2 cellular contexts compared by ENCODE assay signal in genomic region chrX:37302569-37302968, GRCh38.
TF ChIP-seq lines count a peak whose summit lies in the region.

No MANE protein-coding gene starts in this region.

TF ChIP-seq in HCT116, 20 proteins besides CTCF, POLR2A, EP300 and RAD21 (continued from another document):
- TF ChIP-seq REST (IDR thresholded peaks at IDR 0.05; ENCODE audit: low read depth): no peak
- TF ChIP-seq ZFX (IDR thresholded peaks at IDR 0.05): no peak

TF ChIP-seq in SK-N-SH, 30 proteins besides CTCF, POLR2A, EP300 and RAD21 (continued from another document):
- TF ChIP-seq REST (IDR thresholded peaks at IDR 0.05; ENCODE audit: low read depth, low read length) (no peak), TCF12 (IDR thresholded peaks at IDR 0.05) (no peak), USF1 (IDR thresholded peaks at IDR 0.05; ENCODE audit: borderline replicate concordance, low read depth) (no peak), SIN3A (IDR thresholded peaks at IDR 0.05; ENCODE audit: borderline replicate concordance, low read depth, low read length) (no peak), FOXJ3 (CRISPR knock-in tag; IDR thresholded peaks at IDR 0.05) (no peak), FOSL2 (IDR thresholded peaks at IDR 0.05; ENCODE audit: borderline replicate concordance, low read depth) (no peak), CHD2 (IDR thresholded peaks at IDR 0.05; ENCODE audit: low read length, partially characterized antibody) (no peak), GABPA (IDR thresholded peaks at IDR 0.05; ENCODE audit: low read depth) (no peak), MXI1 (IDR thresholded peaks at IDR 0.05; ENCODE audit: low read depth, low read length) (no peak), RXRA (IDR thresholded peaks at IDR 0.05; ENCODE audit: borderline replicate concordance, low read depth) (no peak)
